Comparison of ENCODE assay signal across 8 cellular contexts in genomic region chr16:17369441-17369951, GRCh38.
DNase-seq lines count a peak whose midpoint lies in the region; ATAC-seq, FAIRE-seq and TF ChIP-seq lines count a peak whose summit lies in the region.

No MANE protein-coding gene starts in this region.

- TF ChIP-seq CTCF in liver (IDR thresholded peaks at IDR 0.05; ENCODE audit: low read depth, low read length, missing input control) = no peak
- TF ChIP-seq CTCF in HepG2 (CRISPR knock-in tag; IDR thresholded peaks at IDR 0.05) = no peak
- TF ChIP-seq CTCF in thoracic aorta (IDR thresholded peaks at IDR 0.05) = no peak

- H3K36me3 Mint-ChIP-seq in T-cell = no peaks in the 10 kb centered on the region
- no peaks in the 10 kb centered on the region for H3K36me3 Mint-ChIP-seq in activated naive CD8-positive, alpha-beta T cell treated with anti-CD3 and anti-CD28 coated beads, Interleukin-2, amount 50 U/mL, for 24 hours (ENCODE audit: low read depth)

- no peaks in the 10 kb centered on the region for H3K27me3 ChIP-seq in liver (ENCODE audit: control insufficient read depth in 4 of 4, insufficient read depth in 4 of 4, low read length in 3 of 4)
- peaks cover 0 to 9% of the 10 kb centered on the region in 2 experiments; a peak in 1 of 5 replicates for H3K27me3 ChIP-seq in HepG2 (ENCODE audit: control insufficient read depth in 1 of 2, insufficient read depth in 2 of 2, low read length in 2 of 2)
- H3K27me3 ChIP-seq in mucosa of rectum (ENCODE audit: control insufficient read depth in 2 of 2, insufficient read depth in 2 of 2, low read length in 2 of 2) = no peaks in the 10 kb centered on the region
- no peaks in the 10 kb centered on the region for H3K27me3 ChIP-seq in thoracic aorta (replicated peaks; ENCODE audit: insufficient read depth)

- H2AFZ ChIP-seq in HepG2 (ENCODE audit: low read length) = no peak overlapping the region

- no peaks in the 10 kb centered on the region for H3K27me3 Mint-ChIP-seq in T-cell
- H3K27me3 Mint-ChIP-seq in activated naive CD8-positive, alpha-beta T cell treated with anti-CD3 and anti-CD28 coated beads, Interleukin-2, amount 50 U/mL, for 24 hours = no peaks in the 10 kb centered on the region

- POLR2A ChIA-PET in HepG2 (lab: Yijun Ruan, JAX) = no interaction called here
- POLR2A ChIA-PET in T-cell (lab: Charles Lee) = interaction anchor here (0.5 to 1.3 kb wide), 11 partner anchors 10 to 1686 kb away, joined by 3 to 11 read pairs (median 4); no protein-coding TSS in a partner anchor

- in situ Hi-C loops in HepG2 (cut with HindIII; ENCODE audit: extremely low pct_ligation_motif_present, low pct_unique_long_range_greater_than_20kb) (no loop called here), ACHN (cut with HindIII; ENCODE audit: low pct_ligation_motif_present, low pct_unique_long_range_greater_than_20kb, low sequenced_read_pairs) (no loop called here)

- intact Hi-C loops in HepG2 (cut with micrococcal nuclease; ENCODE audit: unreplicated experiment) = no loop called here

- H3K4me3 Mint-ChIP-seq in T-cell = peak overlapping the region; percentile 84 to 88 (median 88)
- peak overlapping the region; percentile 82 for H3K4me3 Mint-ChIP-seq in activated naive CD8-positive, alpha-beta T cell treated with anti-CD3 and anti-CD28 coated beads, Interleukin-2, amount 50 U/mL, for 24 hours

- no peak for TF ChIP-seq POLR2A in HepG2 (IDR thresholded peaks at IDR 0.05; ENCODE audit: insufficient read depth in 1 of 2, low read depth in 2 of 2, low read length in 2 of 2)

- H3K9ac ChIP-seq in liver (ENCODE audit: low read depth in 1 of 2, low read length in 2 of 2) = peak overlapping the region in 1 of 2 donors; percentile 29
- H3K9ac ChIP-seq in HepG2 (ENCODE audit: insufficient read depth, low read depth, low read length) = no peak overlapping the region
- H3K9ac ChIP-seq in mucosa of rectum (ENCODE audit: low read depth in 1 of 2, low read length in 2 of 2) = peak overlapping the region in 1 of 2 donors; percentile 47

- H3K27ac Mint-ChIP-seq in T-cell = peak overlapping the region; percentile 98 to 100
- peak overlapping the region; percentile 92 for H3K27ac Mint-ChIP-seq in activated naive CD8-positive, alpha-beta T cell treated with anti-CD3 and anti-CD28 coated beads, Interleukin-2, amount 50 U/mL, for 24 hours

- H3K4me1 ChIP-seq in liver (ENCODE audit: control insufficient read depth in 4 of 4, insufficient read depth in 4 of 4, low read length in 3 of 4) = peaks cover 0 to 2% (median 0%) of the 10 kb centered on the region in 4 donors
- H3K4me1 ChIP-seq in HepG2 (ENCODE audit: insufficient read depth, low read length) = no peaks in the 10 kb centered on the region
- peaks cover 28 to 33% of the 10 kb centered on the region in 2 donors for H3K4me1 ChIP-seq in mucosa of rectum (ENCODE audit: control insufficient read depth in 2 of 2, insufficient read depth in 2 of 2, low read length in 2 of 2)
- H3K4me1 ChIP-seq in thoracic aorta (ENCODE audit: control insufficient read depth in 1 of 2, low read depth in 2 of 2) = peaks cover 15 to 39% of the 10 kb centered on the region in 2 donors

- no peak for DNase-seq in HepG2 (ENCODE audit: low spot score)
- peak; percentile 65 to 89 (median 80) for DNase-seq in T-cell
- peak; percentile 62 for DNase-seq in activated naive CD8-positive, alpha-beta T cell treated with anti-CD3 and anti-CD28 coated beads, Interleukin-2, amount 50 U/mL, for 24 hours
- no peak for DNase-seq in thoracic aorta (ENCODE audit: low spot score)
- DNase-seq in ACHN = no peak

- H3K4me2 ChIP-seq in HepG2 (ENCODE audit: low read depth, low read length) = no peak overlapping the region

- TF ChIP-seq EP300 in HepG2 (IDR thresholded peaks at IDR 0.05; ENCODE audit: low read depth in 2 of 2, low read length in 2 of 2) (no peak), HepG2 (CRISPR knock-in tag; IDR thresholded peaks at IDR 0.05; ENCODE audit: borderline replicate concordance) (no peak)

- 40% methylated on average over 10 of the region's 10 CpGs for WGBS in liver
- 26% methylated on average over 10 of the region's 10 CpGs for WGBS in HepG2 (ENCODE audit: low lambda C conversion rate)

- no peaks in the 10 kb centered on the region for H4K20me1 ChIP-seq in HepG2 (ENCODE audit: insufficient read depth, low read length)

- H3K4me3 ChIP-seq in liver (ENCODE audit: low read depth in 1 of 3, low read length in 3 of 3) (no peak overlapping the region), HepG2 (replicated peaks in 1 of 3; ENCODE audit: insufficient read depth in 1 of 3, low read depth in 2 of 3, low read length in 3 of 3) (no peak overlapping the region), mucosa of rectum (ENCODE audit: low read length in 2 of 2) (peak overlapping the region in 1 of 2 donors; percentile 52), thoracic aorta (no peak overlapping the region)

- H3K4me1 Mint-ChIP-seq in T-cell = peaks cover 90 to 97% (median 95%) of the 10 kb centered on the region in 3 donors
- H3K4me1 Mint-ChIP-seq in activated naive CD8-positive, alpha-beta T cell treated with anti-CD3 and anti-CD28 coated beads, Interleukin-2, amount 50 U/mL, for 24 hours = peaks cover 90% of the 10 kb centered on the region

- CTCF ChIA-PET in HepG2 (lab: Yijun Ruan, JAX; ENCODE audit: low intra/inter-chr PET ratio, low total read pairs) = no interaction called here
- CTCF ChIA-PET in T-cell (lab: Charles Lee) = interaction anchor here (0.6 to 2.3 kb wide), 7 partner anchors 9 to 298 kb away, joined by 3 to 10 read pairs (median 4); no protein-coding TSS in a partner anchor

- peak overlapping the region; percentile 53 to 67 for H3K27ac ChIP-seq in liver (ENCODE audit: low read depth in 1 of 2, low read length in 2 of 2)
- H3K27ac ChIP-seq in HepG2 (ENCODE audit: extremely low read length, insufficient read depth, low read length) = no peak overlapping the region
- H3K27ac ChIP-seq in mucosa of rectum (ENCODE audit: low read depth in 2 of 2, low read length in 2 of 2) = peak overlapping the region; percentile 43 to 82
- H3K27ac ChIP-seq in thoracic aorta = peak overlapping the region; percentile 29 to 56

- H3K36me3 ChIP-seq in liver (ENCODE audit: control insufficient read depth in 4 of 4, insufficient read depth in 3 of 4, low read depth in 1 of 4, low read length in 3 of 4) (no peaks in the 10 kb centered on the region), HepG2 (replicated peaks in 1 of 2; ENCODE audit: control insufficient read depth in 1 of 2, insufficient read depth in 2 of 2, low read length in 2 of 2) (no peaks in the 10 kb centered on the region), mucosa of rectum (ENCODE audit: control insufficient read depth in 2 of 2, insufficient read depth in 2 of 2, low read length in 2 of 2) (no peaks in the 10 kb centered on the region), thoracic aorta (no peaks in the 10 kb centered on the region)

- no TSS peak for BruUV-seq in HepG2 (replicated peaks; lab: Mats Ljungman, UMichigan)

- no peaks in the 10 kb centered on the region for H3K9me3 ChIP-seq in liver (ENCODE audit: control insufficient read depth in 4 of 4, low read length in 3 of 4)
- H3K9me3 ChIP-seq in HepG2 (ENCODE audit: low read length) = no peaks in the 10 kb centered on the region
- no peaks in the 10 kb centered on the region for H3K9me3 ChIP-seq in mucosa of rectum (ENCODE audit: control insufficient read depth in 2 of 2, low read length in 2 of 2)
- no peaks in the 10 kb centered on the region for H3K9me3 ChIP-seq in thoracic aorta

- H3K79me2 ChIP-seq in HepG2 (ENCODE audit: insufficient read depth, low read length) = no peaks in the 10 kb centered on the region

- no peak for FAIRE-seq in HepG2 (lab: Jason Lieb, UNC)

- peaks cover 0 to 3% (median 0%) of the 10 kb centered on the region in 3 donors for H3K9me3 Mint-ChIP-seq in T-cell
- H3K9me3 Mint-ChIP-seq in activated naive CD8-positive, alpha-beta T cell treated with anti-CD3 and anti-CD28 coated beads, Interleukin-2, amount 50 U/mL, for 24 hours = no peaks in the 10 kb centered on the region

- TF ChIP-seq RAD21 in liver (IDR thresholded peaks at IDR 0.05) (peak in 1 of 2 donors; percentile 39), HepG2 (CRISPR knock-in tag; IDR thresholded peaks at IDR 0.05) (no peak)

- no peak for ATAC-seq in HepG2
- peak; percentile 86 to 92 (median 90) for ATAC-seq in T-cell (replicated peaks in 1 of 4)
- peak; percentile 72 for ATAC-seq in activated naive CD8-positive, alpha-beta T cell treated with anti-CD3 and anti-CD28 coated beads, Interleukin-2, amount 50 U/mL, for 24 hours
- no peak for ATAC-seq in thoracic aorta (ENCODE audit: insufficient number of reproducible peaks, low FRiP score, low read depth)
- ATAC-seq in GM21576 (IDR thresholded peaks at IDR 0.05; ENCODE audit: unreplicated experiment) = no peak

TF ChIP-seq in liver, 16 proteins besides CTCF, POLR2A, EP300 and RAD21 (continues in another document):
- TF ChIP-seq MAX (IDR thresholded peaks at IDR 0.05) (peak; percentile 43), TAF1 (conservative IDR thresholded peaks at IDR 0.05) (no peak), JUND (IDR thresholded peaks at IDR 0.05) (no peak), YY1 (IDR thresholded peaks at IDR 0.05) (no peak), HNF4G (IDR thresholded peaks at IDR 0.05) (no peak), FOXA1 (IDR thresholded peaks at IDR 0.05) (no peak), HNF4A (conservative IDR thresholded peaks at IDR 0.05) (no peak), EGR1 (IDR thresholded peaks at IDR 0.05; ENCODE audit: low read depth in 2 of 2) (no peak)

TF ChIP-seq in HepG2, 621 proteins besides CTCF, POLR2A, EP300 and RAD21:
- TF ChIP-seq ZBTB37 (CRISPR knock-in tag; IDR thresholded peaks at IDR 0.05) (no peak), ZNF878 (CRISPR knock-in tag; IDR thresholded peaks at IDR 0.05) (no peak), ZNF138 (CRISPR knock-in tag; IDR thresholded peaks at IDR 0.05; ENCODE audit: low read depth) (no peak), ATF7 (IDR thresholded peaks at IDR 0.05) (no peak), ATF7 (CRISPR knock-in tag; IDR thresholded peaks at IDR 0.05) (no peak), ZMYM2 (CRISPR knock-in tag; IDR thresholded peaks at IDR 0.05) (no peak), ZNF530 (CRISPR knock-in tag; IDR thresholded peaks at IDR 0.05; ENCODE audit: low read depth) (no peak), ZC3H4 (CRISPR knock-in tag; IDR thresholded peaks at IDR 0.05; ENCODE audit: borderline replicate concordance) (no peak), ZNF549 (CRISPR knock-in tag; IDR thresholded peaks at IDR 0.05) (no peak), AKAP8 (CRISPR knock-in tag; IDR thresholded peaks at IDR 0.05) (no peak), ZNF101 (CRISPR knock-in tag; IDR thresholded peaks at IDR 0.05; ENCODE audit: borderline replicate concordance, low read depth) (no peak)

Comparison
In these comparisons a context has a peak if more than half of its experiments do, and no peak if none do; other contexts are left out.
1. ATAC-seq: peak in T-cell (4 of 4) and activated naive CD8-positive, alpha-beta T cell treated with anti-CD3 and anti-CD28 coated beads, Interleukin-2, amount 50 U/mL, for 24 hours (single experiment); none in HepG2 (single experiment), thoracic aorta (single experiment) and GM21576 (single experiment).
2. DNase-seq: peak in T-cell (34 of 34) and activated naive CD8-positive, alpha-beta T cell treated with anti-CD3 and anti-CD28 coated beads, Interleukin-2, amount 50 U/mL, for 24 hours (single experiment); none in HepG2 (single experiment), thoracic aorta (single experiment) and ACHN (single experiment).